Comparison of ENCODE assay signal across 36 cellular contexts in genomic region chr6:146768722-146769121, GRCh38.
"Had no signal": no experiment of that assay in that cellular context is flagged by ENCODE, and none has a peak within 500 bp of the region (broad histone marks: within the 10 kb centered on the region; RNA-seq: fewer than 3 reads in every experiment).

No MANE protein-coding gene starts in this region.

- DNase-seq: Karpas-422, Kasumi-1, KBM-7, KG1, MG63, MM.1S, MV-4-11, NCI-H1048, NCI-H1092, NCI-H1092 treated with DMSO at 0.1 percent for 48 hours, NCI-H1105, NCI-H1105 treated with DMSO at 0.1 percent for 48 hours, NCI-H1417, NCI-H1417 treated with DMSO at 0.1 percent for 48 hours, NCI-H1436, NCI-H1436 treated with DMSO at 0.1 percent for 48 hours, NCI-H146, NCI-H1694, NCI-H1694 treated with DMSO at 0.1 percent for 48 hours, NCI-H187, NCI-H187 treated with DMSO at 0.1 percent for 48 hours, NCI-H1930, NCI-H2029, NCI-H2029 treated with DMSO at 0.1 percent for 48 hours, NCI-H2081, NCI-H2081 treated with DMSO at 0.1 percent for 48 hours, NCI-H2107, NCI-H2171, NCI-H2171 treated with DMSO at 0.1 percent for 48 hours, NCI-H2227 treated with DMSO at 0.1 percent for 48 hours, NCI-H226, NCI-H345, NCI-H446, NCI-H446 treated with DMSO at 0.1 percent for 48 hours, NCI-H510A had no signal

- H3K4me2 ChIP-seq: KMS-11 had no signal

- H3K9ac ChIP-seq: KMS-11 had no signal

- H3K27ac ChIP-seq: KMS-11 had no signal

- H3K9me3 ChIP-seq: MG63 had no signal

- H3K27me3 ChIP-seq: MG63 had no signal

- H3K36me3 ChIP-seq: MG63 had no signal

- H3K4me3 ChIP-seq: MG63 had no signal
